Comparison of ENCODE assay signal across 8 cellular contexts in genomic region chr7:157009170-157009777, GRCh38. TPM values are rescaled to one million over a fixed set of nuclear protein-coding genes. Genes with fewer than 3 reads are reported as not detected.
DNase-seq lines count a peak whose midpoint lies in the region; ATAC-seq and TF ChIP-seq lines count a peak whose summit lies in the region.

No MANE protein-coding gene starts in this region.

- peak; percentile 92 for DNase-seq in DMS53 (lab: John Stamatoyannopoulos, UW)
- peak in 1 of 2 donors; percentile 68 for DNase-seq in left colon
- DNase-seq in NCI-H1694 treated with DMSO at 0.1 percent for 48 hours (lab: John Stamatoyannopoulos, UW), result no peak
- DNase-seq in Right ventricle myocardium superior, result no peak
- DNase-seq in posterior vena cava (ENCODE audit: low spot score), result no peak
- DNase-seq in GM19238 (ENCODE audit: insufficient read length, low spot score), result no peak

- H3K9me3 ChIP-seq in OCI-LY1 (ENCODE audit: low read length), result no peaks in the 10 kb centered on the region

- no peak overlapping the region for H2AFZ ChIP-seq in OCI-LY1 (ENCODE audit: low read length)

- no peaks in the 10 kb centered on the region for H3K9me2 ChIP-seq in OCI-LY1 (ENCODE audit: low read depth, low read length)

- H3F3A ChIP-seq in OCI-LY1 (ENCODE audit: insufficient read depth, low read length), result no peaks in the 10 kb centered on the region

- no peak overlapping the region for H3K27ac ChIP-seq in OCI-LY1 (ENCODE audit: low read depth, low read length, poor library complexity, severe bottlenecking)

- H3K79me2 ChIP-seq in OCI-LY1 (ENCODE audit: insufficient read depth, low read length), result no peaks in the 10 kb centered on the region

- no peak overlapping the region; the same call in 1 of the 2 replicates for H3K9ac ChIP-seq in OCI-LY1 (ENCODE audit: low read length)

- peak overlapping the region; percentile 67 for H3K4me2 ChIP-seq in OCI-LY1 (ENCODE audit: low read length)

- ATAC-seq in GM21423 (IDR thresholded peaks at IDR 0.05; ENCODE audit: unreplicated experiment) (peak; percentile 36), left colon (peak; percentile 58), Right ventricle myocardium superior (ENCODE audit: poor library complexity) (no peak)

- intact Hi-C loops in left colon (cut with DNase I, micrococcal nuclease), result no loop called here
- intact Hi-C loops in Right ventricle myocardium superior (cut with DNase I), result no loop called here
- intact Hi-C loops in posterior vena cava (cut with DNase I), result no loop called here

- H3K36me3 ChIP-seq in OCI-LY1 (ENCODE audit: insufficient read depth, low read length), result no peaks in the 10 kb centered on the region

- no peaks in the 10 kb centered on the region for H4K20me1 ChIP-seq in OCI-LY1 (ENCODE audit: insufficient read depth, low read length)

- TF ChIP-seq CTCF in OCI-LY1 (IDR thresholded peaks at IDR 0.05; ENCODE audit: low read length), result no peak

- peaks cover 18% of the 10 kb centered on the region for H3K4me1 ChIP-seq in OCI-LY1 (ENCODE audit: insufficient read depth, low read length, severe bottlenecking)

- peak overlapping the region; percentile 48 for H3K4me3 ChIP-seq in OCI-LY1 (ENCODE audit: low read depth, low read length, poor library complexity, severe bottlenecking)

- peaks cover 9% of the 10 kb centered on the region; the same call in 1 of the 2 replicates for H3K27me3 ChIP-seq in OCI-LY1 (ENCODE audit: insufficient read depth, low read length)

RNA-seq across cellular contexts. Expression of gene MNX1, which starts 1.2 kb away (rescaled TPM):
- total RNA-seq in left colon (10 to 100 TPM; 15.9 to 20.4 TPM), Right ventricle myocardium superior (not detected), posterior vena cava (not detected)

RNA-seq across cellular contexts. Expression of gene NOM1, which starts 59.8 kb away (rescaled TPM):
- total RNA-seq in left colon (10 to 100 TPM; 13.3 to 16.1 TPM), Right ventricle myocardium superior (9.7 TPM), posterior vena cava (10 to 100 TPM; 16.9 to 18.7 TPM)

Comparison
In these comparisons a context has a peak if more than half of its experiments do, and no peak if none do; other contexts are left out.
1. RNA of gene MNX1, which starts 1.2 kb away (total RNA-seq): 15.9 to 20.4 TPM in left colon; not detected in Right ventricle myocardium superior (single experiment) and not detected in posterior vena cava; every median in the first group is over 10 times any median in the second.